In genomic region chr9:83622433-83622813, GRCh38 we compare ENCODE assay signal across 8 cellular contexts. TPM values are rescaled to one million over a fixed set of nuclear protein-coding genes. Genes with fewer than 3 reads are reported as not detected.
DNase-seq lines count a peak whose midpoint lies in the region; ATAC-seq and TF ChIP-seq lines count a peak whose summit lies in the region.

No MANE protein-coding gene starts in this region.

- H3K4me3 Mint-ChIP-seq in activated CD8-positive, alpha-beta T cell treated with anti-CD3 and anti-CD28 coated beads for 36 hours: peak overlapping the region; percentile 82
- H3K4me3 Mint-ChIP-seq in immature natural killer cell: peak overlapping the region; percentile 92 to 96 (median 95)

- H3K36me3 ChIP-seq in BE2C (0 out of 2 replicates have a peak, but pooled peaks cover 3% of the 10 kb centered on the region), HEK293 (ENCODE audit: control insufficient read depth in 2 of 2, insufficient read depth in 1 of 2, low read length in 2 of 2) (peaks cover 0 to 10% of the 10 kb centered on the region in 2 experiments; a peak in 1 of 3 replicates)

- ATAC-seq in activated CD8-positive, alpha-beta T cell treated with anti-CD3 and anti-CD28 coated beads for 36 hours: peak; percentile 4
- no peak for ATAC-seq in esophagus mucosa

- H3K27ac Mint-ChIP-seq in activated CD8-positive, alpha-beta T cell treated with anti-CD3 and anti-CD28 coated beads for 36 hours: peak overlapping the region; percentile 94
- H3K27ac Mint-ChIP-seq in immature natural killer cell: peak overlapping the region; percentile 93 to 98 (median 96)

- H3K36me3 Mint-ChIP-seq in activated CD8-positive, alpha-beta T cell treated with anti-CD3 and anti-CD28 coated beads for 36 hours (ENCODE audit: low read depth): peaks cover 2% of the 10 kb centered on the region
- peaks cover 0 to 7% (median 3%) of the 10 kb centered on the region in 3 donors for H3K36me3 Mint-ChIP-seq in immature natural killer cell

- no peaks in the 10 kb centered on the region for H3K27me3 ChIP-seq in BE2C

- DNase-seq in BE2C (no peak), immature natural killer cell (no peak), OCI-M1 (lab: John Stamatoyannopoulos, UW) (no peak), SW 1271 (lab: John Stamatoyannopoulos, UW) (no peak)
- DNase-seq in activated CD8-positive, alpha-beta T cell treated with anti-CD3 and anti-CD28 coated beads for 36 hours: no peak

- H3K4me1 Mint-ChIP-seq in activated CD8-positive, alpha-beta T cell treated with anti-CD3 and anti-CD28 coated beads for 36 hours (ENCODE audit: low read depth): peaks cover 23% of the 10 kb centered on the region
- H3K4me1 Mint-ChIP-seq in immature natural killer cell: peaks cover 26 to 40% of the 10 kb centered on the region in 2 donors

- peak overlapping the region; percentile 74 for H3K4me3 ChIP-seq in BE2C (ENCODE audit: low read depth, low read length)
- H3K4me3 ChIP-seq in HEK293 (ENCODE audit: low read depth, low read length): peak overlapping the region; percentile 73

- peak overlapping the region; percentile 76; the same call in 1 of the 2 replicates for H3K27ac ChIP-seq in HEK293 (ENCODE audit: extremely low read depth, low read depth, low read length)
- H3K27ac ChIP-seq in temporal lobe (ENCODE audit: low read depth, low read length): peak overlapping the region; percentile 53

- POLR2A ChIA-PET in HEK293 (lab: Yijun Ruan, JAX): no interaction called here
- POLR2A ChIA-PET in activated CD8-positive, alpha-beta T cell treated with anti-CD3 and anti-CD28 coated beads for 36 hours (lab: Charles Lee): interaction anchor here (1.6 to 2.0 kb wide), 3 partner anchors 19 to 85 kb away, joined by 4 to 20 read pairs (median 6); partner anchors contain the start of gene UBQLN1

- H3K9me3 ChIP-seq in BE2C: no peaks in the 10 kb centered on the region
- no peaks in the 10 kb centered on the region for H3K9me3 ChIP-seq in HEK293 (ENCODE audit: control insufficient read depth, insufficient read depth, low read depth, low read length)

- TF ChIP-seq CTCF in BE2C (IDR thresholded peaks at IDR 0.05; ENCODE audit: low read depth, low read length) (no peak), HEK293 (tag by site-specific recombination; IDR thresholded peaks at IDR 0.05) (no peak)
- TF ChIP-seq CTCF in activated CD8-positive, alpha-beta T cell treated with anti-CD3 and anti-CD28 coated beads for 36 hours (IDR thresholded peaks at IDR 0.05): no peak

- H3K4me1 ChIP-seq in BE2C (peaks cover 4% of the 10 kb centered on the region; the same call in 1 of the 2 replicates), HEK293 (ENCODE audit: control insufficient read depth, insufficient read depth, low read length) (no peaks in the 10 kb centered on the region; the same call in 1 of the 2 replicates)

- intact Hi-C loops in activated CD8-positive, alpha-beta T cell treated with anti-CD3 and anti-CD28 coated beads for 36 hours (cut with micrococcal nuclease): loop anchor here (5.0 kb wide), 2 partner anchors 85 to 295 kb away; partner anchors contain the start of gene UBQLN1

- no peaks in the 10 kb centered on the region for H3K9me3 Mint-ChIP-seq in activated CD8-positive, alpha-beta T cell treated with anti-CD3 and anti-CD28 coated beads for 36 hours
- H3K9me3 Mint-ChIP-seq in immature natural killer cell: no peaks in the 10 kb centered on the region

- no peaks in the 10 kb centered on the region for H3K27me3 Mint-ChIP-seq in activated CD8-positive, alpha-beta T cell treated with anti-CD3 and anti-CD28 coated beads for 36 hours
- H3K27me3 Mint-ChIP-seq in immature natural killer cell (ENCODE audit: low read depth in 3 of 3): peaks cover 0 to 9% (median 9%) of the 10 kb centered on the region in 3 donors

- CTCF ChIA-PET in HEK293 (lab: Yijun Ruan, JAX): interaction anchor here (0.6 to 2.8 kb wide), 2 partner anchors 29 to 289 kb away, joined by 4 to 23 read pairs; no protein-coding TSS in a partner anchor
- CTCF ChIA-PET in activated CD8-positive, alpha-beta T cell treated with anti-CD3 and anti-CD28 coated beads for 36 hours (lab: Charles Lee): interaction anchor here (1.3 to 2.6 kb wide), 2 partner anchors 11 to 28 kb away, joined by 4 to 15 read pairs; no protein-coding TSS in a partner anchor

TF ChIP-seq in HEK293, 187 proteins besides CTCF, POLR2A, EP300 and RAD21:
- TF ChIP-seq ZNF837 (tag by site-specific recombination; IDR thresholded peaks at IDR 0.05): no peak
- no peak for TF ChIP-seq ZSCAN4 (tag by site-specific recombination; IDR thresholded peaks at IDR 0.05)
- TF ChIP-seq ZNF394 (tag by site-specific recombination; IDR thresholded peaks at IDR 0.05; ENCODE audit: borderline replicate concordance): no peak
- no peak for TF ChIP-seq ZNF121 (tag by site-specific recombination; IDR thresholded peaks at IDR 0.05)
- no peak for TF ChIP-seq ZNF561 (tag by site-specific recombination; IDR thresholded peaks at IDR 0.05; ENCODE audit: borderline replicate concordance)
- no peak for TF ChIP-seq ZBTB49 (tag by site-specific recombination; IDR thresholded peaks at IDR 0.05; ENCODE audit: low read depth)
- no peak for TF ChIP-seq ZBTB21 (tag by site-specific recombination; IDR thresholded peaks at IDR 0.05)
- TF ChIP-seq ATF2 (tag by site-specific recombination; IDR thresholded peaks at IDR 0.05; ENCODE audit: low read depth): no peak
- no peak for TF ChIP-seq ZBTB26 (tag by site-specific recombination; optimal IDR thresholded peaks at IDR 0.05)
- no peak for TF ChIP-seq ZNF521 (tag by site-specific recombination; IDR thresholded peaks at IDR 0.05)

RNA-seq across cellular contexts. Expression of gene IDNK, which starts 0.5 kb away (rescaled TPM):
- polyA plus RNA-seq in BE2C (2012; ENCODE audit: insufficient read depth, insufficient read length, low read depth): 3.6 TPM
- 1 to 10 TPM; 3.6 to 4.8 TPM for total RNA-seq in activated CD8-positive, alpha-beta T cell treated with anti-CD3 and anti-CD28 coated beads for 36 hours
- polyA plus RNA-seq in immature natural killer cell: 10 to 100 TPM; 31.1 to 38.7 (median 33.9) TPM
- total RNA-seq in temporal lobe (3.7 TPM), esophagus mucosa (4.8 TPM)
